Comparison of ENCODE assay signal across 15 cellular contexts in the genomic region with DNA sequence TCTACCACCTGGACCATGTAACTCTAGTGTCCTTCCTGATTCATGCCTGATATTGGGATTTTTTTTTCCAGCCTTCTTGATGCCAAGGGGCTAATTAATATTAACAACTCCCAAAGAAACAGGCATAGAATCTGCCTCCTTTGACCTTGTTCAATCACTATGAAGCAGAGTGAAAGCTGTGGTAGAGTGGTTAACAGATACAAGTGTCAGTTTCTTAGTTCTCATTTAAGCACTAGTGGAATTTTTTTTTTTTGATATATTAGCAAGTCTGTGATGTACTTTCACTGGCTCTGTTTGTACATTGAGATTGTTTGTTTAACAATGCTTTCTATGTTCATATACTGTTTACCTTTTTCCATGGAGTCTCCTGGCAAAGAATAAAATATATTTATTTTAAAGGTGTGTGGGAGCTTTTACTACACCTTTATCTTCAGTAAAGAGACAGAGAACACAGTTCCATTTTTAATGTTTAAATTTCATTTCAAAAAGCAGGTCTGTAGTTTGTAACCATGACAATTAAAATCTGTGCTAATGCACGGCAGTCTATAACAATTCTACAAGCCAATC.
"Had no signal": no experiment of that assay in that cellular context is flagged by ENCODE, and none has a peak within 500 bp of the region (broad histone marks: within the 10 kb centered on the region; RNA-seq: fewer than 3 reads in every experiment).

No MANE protein-coding gene starts in this region.

- H3K27ac Mint-ChIP-seq: activated CD4-positive, alpha-beta T cell treated with anti-CD3 and anti-CD28 coated beads, Interleukin-2, amount 10 ng/mL, durations not matched to agents 7 days and 5 days; activated T-helper 1 cell treated with anti-CD3 and anti-CD28 coated beads, Interleukin-12 subunit alpha, Interleukin-12 subunit beta, Interleukin-2, Interleukin-4 antibody, amounts not matched to agents 30 ng/mL and 10 ng/mL and 1 ng/mL, durations not matched to agents 14 hours and 24 hours and 36 hours had no signal

- H3K4me3 Mint-ChIP-seq: activated CD4-positive, alpha-beta T cell treated with anti-CD3 and anti-CD28 coated beads, Interleukin-2, amount 10 ng/mL, durations not matched to agents 7 days and 5 days; activated T-helper 1 cell treated with anti-CD3 and anti-CD28 coated beads, Interleukin-12 subunit alpha, Interleukin-12 subunit beta, Interleukin-2, Interleukin-4 antibody, amounts not matched to agents 30 ng/mL and 10 ng/mL and 1 ng/mL, durations not matched to agents 14 hours and 24 hours and 36 hours; neural crest cell had no signal

- H3K4me1 Mint-ChIP-seq: activated CD4-positive, alpha-beta T cell treated with anti-CD3 and anti-CD28 coated beads, Interleukin-2, amount 10 ng/mL, durations not matched to agents 7 days and 5 days had no signal

- H3K9me3 Mint-ChIP-seq: activated CD4-positive, alpha-beta T cell treated with anti-CD3 and anti-CD28 coated beads, Interleukin-2, amount 10 ng/mL, durations not matched to agents 7 days and 5 days; activated T-helper 1 cell treated with anti-CD3 and anti-CD28 coated beads, Interleukin-12 subunit alpha, Interleukin-12 subunit beta, Interleukin-2, Interleukin-4 antibody, amounts not matched to agents 30 ng/mL and 10 ng/mL and 1 ng/mL, durations not matched to agents 14 hours and 24 hours and 36 hours; neural crest cell had no signal

- H3K27ac ChIP-seq: testis, upper lobe of right lung had no signal

- DNase-seq: activated CD4-positive, alpha-beta T cell treated with anti-CD3 and anti-CD28 coated beads, Interleukin-2, amount 10 ng/mL, durations not matched to agents 7 days and 5 days; activated CD4-positive, CD25-positive, alpha-beta regulatory T cell; activated naive CD4-positive, alpha-beta T cell; central memory CD4-positive, alpha-beta T cell; erythroblast; left cardiac atrium; mammary epithelial cell; sigmoid colon; stimulated activated CD4-positive, alpha-beta T cell treated with anti-CD3 and anti-CD28 coated beads, Interleukin-12 subunit alpha, Interleukin-12 subunit beta, amount 100 ng/mL, for 4 hours; stimulated activated naive CD4-positive, alpha-beta T cell treated with Interleukin-2 at 50 U/mL for 16 hours; T-helper 2 cell; testis; upper lobe of right lung had no signal

- H3K27me3 ChIP-seq: sigmoid colon, testis, upper lobe of right lung had no signal

- ATAC-seq: left cardiac atrium, upper lobe of right lung had no signal

- H3K4me3 ChIP-seq: sigmoid colon, testis, upper lobe of right lung had no signal

- H3K9me3 ChIP-seq: sigmoid colon, testis, upper lobe of right lung had no signal

- H3K27me3 Mint-ChIP-seq: activated CD4-positive, alpha-beta T cell treated with anti-CD3 and anti-CD28 coated beads, Interleukin-2, amount 10 ng/mL, durations not matched to agents 7 days and 5 days had no signal
